Comparison of ENCODE assay signal across 2 cellular contexts in genomic region chr4:155900402-155900801, GRCh38.
TF ChIP-seq lines count a peak whose summit lies in the region.

No MANE protein-coding gene starts in this region.

TF ChIP-seq in IMR-90, 13 proteins besides CTCF, POLR2A, EP300 and RAD21:
- TF ChIP-seq MXI1 (IDR thresholded peaks at IDR 0.05; ENCODE audit: borderline replicate concordance, low read depth, low read length): no peak
- TF ChIP-seq MAFK (IDR thresholded peaks at IDR 0.05; ENCODE audit: low read depth, low read length): peak; percentile 95
TF ChIP-seq in IMR-90: peak in this region for 1.

TF ChIP-seq in H1, 55 proteins besides CTCF, POLR2A, EP300 and RAD21:
- TF ChIP-seq MAFK (IDR thresholded peaks at IDR 0.05; ENCODE audit: low read depth, low read length) (peak; percentile 87), JUND (IDR thresholded peaks at IDR 0.05; ENCODE audit: low read length) (no peak), ZNF274 (IDR thresholded peaks at IDR 0.05; ENCODE audit: borderline replicate concordance, extremely low read depth, low read length) (no peak), SIN3A (conservative IDR thresholded peaks at IDR 0.05 in 1 of 2, IDR thresholded peaks at IDR 0.05 in 1 of 2; ENCODE audit: low read depth in 1 of 2, low read length in 2 of 2) (no peak)
